Comparison of ENCODE assay signal across 18 cellular contexts in genomic region chr3:132822266-132822665, GRCh38.
DNase-seq lines count a peak whose midpoint lies in the region; ATAC-seq and TF ChIP-seq lines count a peak whose summit lies in the region.
"Had no signal": no experiment of that assay in that cellular context is flagged by ENCODE, and none has a peak within 500 bp of the region (broad histone marks: within the 10 kb centered on the region; RNA-seq: fewer than 3 reads in every experiment).

No MANE protein-coding gene starts in this region.

- H3K4me2 ChIP-seq in BLaER1: peak overlapping the region; percentile 20; the same call in 1 of the 2 replicates
- H3K4me2 ChIP-seq: PC-9 had no signal

- WGBS in heart right ventricle, 2 donors: 68 to 72% methylated on average over 1 of the region's 1 CpG

- H3K27ac ChIP-seq in BLaER1 (no peak overlapping the region), heart right ventricle (no peak overlapping the region)
- H3K27ac ChIP-seq: C4-2B, PC-9, RWPE1 had no signal

- no peak overlapping the region for H3K9ac ChIP-seq in BLaER1

- no peaks in the 10 kb centered on the region for H4K20me1 ChIP-seq in BLaER1

- H3K4me3 ChIP-seq in BLaER1 (no peak overlapping the region), heart right ventricle (no peak overlapping the region)
- H3K4me3 ChIP-seq: GM12878, K562, PC-9 had no signal

- DNase-seq in HT1080 (ENCODE audit: low read depth) (peak; percentile 14), NCI-H446 treated with DMSO at 0.1 percent for 48 hours (lab: John Stamatoyannopoulos, UW) (peak; percentile 25), myocyte (ENCODE audit: low read depth) (peak; percentile 77), GDM1 (lab: John Stamatoyannopoulos, UW) (no peak), heart right ventricle (no peak)
- DNase-seq: ACHN, NCI-H1417 treated with DMSO at 0.1 percent for 48 hours, NCI-H187 treated with DMSO at 0.1 percent for 48 hours, NCI-H510A treated with DMSO at 0.1 percent for 48 hours, NCI-H774, PC-9 had no signal

- ATAC-seq in GM19455 (IDR thresholded peaks at IDR 0.05; ENCODE audit: unreplicated experiment) (no peak), heart right ventricle (no peak), GM19035 (IDR thresholded peaks at IDR 0.05; ENCODE audit: unreplicated experiment) (no peak)
- ATAC-seq: GM12878, K562 had no signal

- H3K4me1 ChIP-seq in BLaER1: peaks cover 5% of the 10 kb centered on the region; the same call in 1 of the 2 replicates
- H3K4me1 ChIP-seq in heart right ventricle: no peaks in the 10 kb centered on the region

- H3K36me3 ChIP-seq in BLaER1 (no peaks in the 10 kb centered on the region), heart right ventricle (no peaks in the 10 kb centered on the region)

- no peaks in the 10 kb centered on the region for H3K27me3 ChIP-seq in BLaER1
- H3K27me3 ChIP-seq in heart right ventricle: peaks cover 0 to 4% (median 0%) of the 10 kb centered on the region in 7 donors

- H3K9me3 ChIP-seq in BLaER1 (no peaks in the 10 kb centered on the region), heart right ventricle (no peaks in the 10 kb centered on the region)

- intact Hi-C loops in heart right ventricle (cut with DNase I): no loop called here

- TF ChIP-seq CTCF in heart right ventricle (IDR thresholded peaks at IDR 0.05): no peak

Comparison
In these comparisons a context has a peak if more than half of its experiments do, and no peak if none do; other contexts are left out.
1. DNase-seq: peak in HT1080 (single experiment), NCI-H446 treated with DMSO at 0.1 percent for 48 hours (single experiment) and myocyte (single experiment); none in GDM1 (single experiment) and heart right ventricle (0 of 2).